ENCODE assay signal across 9 cellular contexts in genomic region chr10:132420469-132421376, GRCh38. TPM values are rescaled to one million over a fixed set of nuclear protein-coding genes. Genes with fewer than 3 reads are reported as not detected.
A peak's percentile ranks its signal among the peaks of the same experiment; 100 is the strongest.
DNase-seq lines count a peak whose midpoint lies in the region; ATAC-seq and TF ChIP-seq lines count a peak whose summit lies in the region.
"Had no signal": no experiment of that assay in that cellular context is flagged by ENCODE, and none has a peak within 500 bp of the region (broad histone marks: within the 10 kb centered on the region; RNA-seq: fewer than 3 reads in every experiment).

No MANE protein-coding gene starts in this region.

- H2AFZ ChIP-seq in mesenchymal stem cell (ENCODE audit: low read depth, low read length) = no peak overlapping the region

- peak overlapping the region; percentile 88 to 94 for H2BK12ac ChIP-seq in mesenchymal stem cell (ENCODE audit: low read length in 2 of 2)

- H3K4me3 ChIP-seq in WERI-Rb-1 (ENCODE audit: low read depth, low read length) = no peak overlapping the region; the same call in 1 of the 2 replicates
- no peak overlapping the region for H3K4me3 ChIP-seq in mesenchymal stem cell (ENCODE audit: insufficient read depth in 1 of 2, low read depth in 1 of 2, low read length in 2 of 2)

- peak overlapping the region; percentile 88 for H2BK15ac ChIP-seq in mesenchymal stem cell (ENCODE audit: low read depth, poor library complexity, severe bottlenecking)

- H4K8ac ChIP-seq in mesenchymal stem cell (ENCODE audit: low read length) = peak overlapping the region; percentile 96

- H3K9me3 Mint-ChIP-seq in activated T-helper 2 cell treated with anti-CD3 and anti-CD28 coated beads, Interferon-gamma antibody, Interleukin-2, Interleukin-4, amounts not matched to agents 10 μg/mL and 5 μg/mL and 100 μg/mL, durations not matched to agents 14 hours and 24 hours and 36 hours = no peaks in the 10 kb centered on the region
- H3K9me3 Mint-ChIP-seq: central memory CD8-positive, alpha-beta T cell had no signal

- H3K27me3 ChIP-seq in WERI-Rb-1 (ENCODE audit: insufficient read depth, low read depth, severe bottlenecking) (no peaks in the 10 kb centered on the region), mesenchymal stem cell (ENCODE audit: control insufficient read depth in 1 of 2, insufficient read depth in 1 of 2, low read length in 2 of 2) (no peaks in the 10 kb centered on the region)

- H3K23ac ChIP-seq in mesenchymal stem cell (ENCODE audit: low read length in 2 of 2) = no peak overlapping the region

- H3K27me3 Mint-ChIP-seq in activated T-helper 2 cell treated with anti-CD3 and anti-CD28 coated beads, Interferon-gamma antibody, Interleukin-2, Interleukin-4, amounts not matched to agents 10 μg/mL and 5 μg/mL and 100 μg/mL, durations not matched to agents 14 hours and 24 hours and 36 hours (ENCODE audit: low read depth) = no peaks in the 10 kb centered on the region
- H3K27me3 Mint-ChIP-seq: central memory CD8-positive, alpha-beta T cell had no signal

- H3K4me3 Mint-ChIP-seq in activated T-helper 2 cell treated with anti-CD3 and anti-CD28 coated beads, Interferon-gamma antibody, Interleukin-2, Interleukin-4, amounts not matched to agents 10 μg/mL and 5 μg/mL and 100 μg/mL, durations not matched to agents 14 hours and 24 hours and 36 hours (ENCODE audit: low read depth) = no peak overlapping the region
- H3K4me3 Mint-ChIP-seq: central memory CD8-positive, alpha-beta T cell had no signal

- H3K9me3 ChIP-seq in WERI-Rb-1 (ENCODE audit: severe bottlenecking) = no peaks in the 10 kb centered on the region
- H3K9me3 ChIP-seq in mesenchymal stem cell (ENCODE audit: control insufficient read depth, low read length) = no peaks in the 10 kb centered on the region

- H3K27ac Mint-ChIP-seq in activated T-helper 2 cell treated with anti-CD3 and anti-CD28 coated beads, Interferon-gamma antibody, Interleukin-2, Interleukin-4, amounts not matched to agents 10 μg/mL and 5 μg/mL and 100 μg/mL, durations not matched to agents 14 hours and 24 hours and 36 hours = no peak overlapping the region

- H3K9ac ChIP-seq in mesenchymal stem cell (ENCODE audit: low read length) = peak overlapping the region; percentile 81

- H3K4me1 ChIP-seq in mesenchymal stem cell (ENCODE audit: control insufficient read depth, insufficient read depth, low read depth, low read length) = peaks cover 73% of the 10 kb centered on the region

- H3K79me1 ChIP-seq in mesenchymal stem cell (replicated peaks; ENCODE audit: low read length, poor library complexity, severe bottlenecking) = peaks cover 18% of the 10 kb centered on the region

- H3K4me1 Mint-ChIP-seq in activated T-helper 2 cell treated with anti-CD3 and anti-CD28 coated beads, Interferon-gamma antibody, Interleukin-2, Interleukin-4, amounts not matched to agents 10 μg/mL and 5 μg/mL and 100 μg/mL, durations not matched to agents 14 hours and 24 hours and 36 hours (ENCODE audit: low read depth) = peaks cover 7% of the 10 kb centered on the region

- H3K4me2 ChIP-seq in mesenchymal stem cell (ENCODE audit: low read length, poor library complexity, severe bottlenecking) = peak overlapping the region; percentile 41

- H4K91ac ChIP-seq in mesenchymal stem cell (ENCODE audit: low read length) = peak overlapping the region; percentile 98

- intact Hi-C loops in activated T-helper 2 cell treated with anti-CD3 and anti-CD28 coated beads, Interferon-gamma antibody, Interleukin-2, Interleukin-4, amounts not matched to agents 10 μg/mL and 5 μg/mL and 100 μg/mL, durations not matched to agents 14 hours and 24 hours and 36 hours (cut with micrococcal nuclease) = no loop called here

- no peaks in the 10 kb centered on the region for H3K36me3 Mint-ChIP-seq in activated T-helper 2 cell treated with anti-CD3 and anti-CD28 coated beads, Interferon-gamma antibody, Interleukin-2, Interleukin-4, amounts not matched to agents 10 μg/mL and 5 μg/mL and 100 μg/mL, durations not matched to agents 14 hours and 24 hours and 36 hours (ENCODE audit: low read depth)

- H3K27ac ChIP-seq in WERI-Rb-1 = peak overlapping the region; percentile 95
- peak overlapping the region; percentile 69 for H3K27ac ChIP-seq in mesenchymal stem cell (ENCODE audit: low read length, poor library complexity, severe bottlenecking)

- peak overlapping the region; percentile 73 to 90 for H3K18ac ChIP-seq in mesenchymal stem cell (ENCODE audit: low read depth in 1 of 2, low read length in 2 of 2)

- DNase-seq in GM10266 (ENCODE audit: extremely low spot score) (peak; percentile 46), WERI-Rb-1 (peak; percentile 55), mesenchymal stem cell (no peak)
- DNase-seq in activated T-helper 2 cell treated with anti-CD3 and anti-CD28 coated beads, Interferon-gamma antibody, Interleukin-2, Interleukin-4, amounts not matched to agents 10 μg/mL and 5 μg/mL and 100 μg/mL, durations not matched to agents 14 hours and 24 hours and 36 hours (ENCODE audit: low spot score) = no peak
- no peak for DNase-seq in activated naive CD4-positive, alpha-beta T cell treated with Interleukin-2 at 50 U/mL for 16 hours
- DNase-seq in NK-92 treated with Interleukin-12 subunit alpha and Interleukin-12 subunit beta, amount 100 ng/mL, for 24 hours (lab: John Stamatoyannopoulos, UW) = no peak

- H2AK5ac ChIP-seq in mesenchymal stem cell (ENCODE audit: low read length, severe bottlenecking) = no peak overlapping the region

- H3K4ac ChIP-seq in mesenchymal stem cell (ENCODE audit: low read depth in 1 of 2, low read length in 2 of 2) = peak overlapping the region; percentile 26 to 96

- peak overlapping the region in 1 of 2 experiments; percentile 37 for H3K14ac ChIP-seq in mesenchymal stem cell (ENCODE audit: low read length in 2 of 2)

- H2BK120ac ChIP-seq in mesenchymal stem cell (ENCODE audit: low read depth, low read length) = peak overlapping the region; percentile 84

- H3K36me3 ChIP-seq in WERI-Rb-1 = peaks cover 5% of the 10 kb centered on the region; the same call in 1 of the 2 replicates
- peaks cover 0 to 33% of the 10 kb centered on the region in 2 experiments for H3K36me3 ChIP-seq in mesenchymal stem cell (ENCODE audit: control insufficient read depth in 1 of 2, insufficient read depth in 2 of 2, low read depth in 1 of 2, low read length in 2 of 2)

- ATAC-seq in HG03196 (IDR thresholded peaks at IDR 0.05; ENCODE audit: unreplicated experiment) (peak; percentile 21), GM18873 (IDR thresholded peaks at IDR 0.05; ENCODE audit: low FRiP score, unreplicated experiment) (no peak)

- WGBS in mesenchymal stem cell = 49% methylated on average over 24 of the region's 25 CpGs

- TF ChIP-seq CTCF in GM10266 (IDR thresholded peaks at IDR 0.05; ENCODE audit: control insufficient read depth, insufficient read depth, low read depth, missing control alignments) (no peak), WERI-Rb-1 (IDR thresholded peaks at IDR 0.05; ENCODE audit: low read depth, low read length) (no peak)

- no peak overlapping the region for H2BK5ac ChIP-seq in mesenchymal stem cell (ENCODE audit: low read depth, low read length, poor library complexity, severe bottlenecking)

RNA-seq across cellular contexts. Expression of gene PWWP2B, which starts 23.7 kb away (rescaled TPM):
- polyA plus RNA-seq in mesenchymal stem cell (2013, experiment 1 of 2) = 9.8 TPM
- polyA plus RNA-seq in mesenchymal stem cell (2013, experiment 2 of 2) = 9.5 TPM
- 3.8 TPM in 2 replicates for total RNA-seq in activated T-helper 2 cell treated with anti-CD3 and anti-CD28 coated beads, Interferon-gamma antibody, Interleukin-2, Interleukin-4, amounts not matched to agents 10 μg/mL and 5 μg/mL and 100 μg/mL, durations not matched to agents 14 hours and 24 hours and 36 hours

Comparison
In these comparisons a context has a peak if more than half of its experiments do, and no peak if none do; other contexts are left out.
1. DNase-seq: peak in GM10266 (single experiment) and WERI-Rb-1 (single experiment); none in mesenchymal stem cell (single experiment), activated T-helper 2 cell treated with anti-CD3 and anti-CD28 coated beads, Interferon-gamma antibody, Interleukin-2, Interleukin-4, amounts not matched to agents 10 μg/mL and 5 μg/mL and 100 μg/mL, durations not matched to agents 14 hours and 24 hours and 36 hours (single experiment), activated naive CD4-positive, alpha-beta T cell treated with Interleukin-2 at 50 U/mL for 16 hours (single experiment) and NK-92 treated with Interleukin-12 subunit alpha and Interleukin-12 subunit beta, amount 100 ng/mL, for 24 hours (single experiment).